In the genomic region with DNA sequence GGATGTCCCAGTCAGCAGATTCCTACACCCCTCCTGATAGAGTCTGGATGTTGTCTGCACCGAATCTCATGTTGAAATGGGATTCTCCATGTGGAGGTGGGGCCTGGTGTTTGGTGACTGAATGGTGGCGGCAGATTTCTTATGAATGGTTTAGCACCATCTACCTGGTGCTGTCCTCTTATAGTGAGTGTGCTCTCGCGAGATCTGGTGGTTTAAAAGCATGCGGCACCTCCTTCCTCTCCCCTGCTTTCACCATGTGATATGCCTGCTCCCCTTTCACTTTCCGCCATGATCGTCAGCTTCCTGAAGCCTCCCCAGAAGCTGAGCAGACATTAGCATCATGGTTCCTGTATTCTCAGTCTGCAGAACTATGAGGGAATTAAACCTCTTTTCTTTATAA, we compare ENCODE assay signal across 28 cellular contexts.
"Had no signal": no experiment of that assay in that cellular context is flagged by ENCODE, and none has a peak within 500 bp of the region (broad histone marks: within the 10 kb centered on the region; RNA-seq: fewer than 3 reads in every experiment).

No MANE protein-coding gene starts in this region.

- H3K9me3 ChIP-seq: colonic mucosa, esophagus muscularis mucosa, esophagus squamous epithelium, gastrocnemius medialis, gastroesophageal sphincter, heart left ventricle, heart right ventricle had no signal

- H3K4me1 ChIP-seq: colonic mucosa, esophagus muscularis mucosa, esophagus squamous epithelium, foreskin keratinocyte, gastrocnemius medialis, gastroesophageal sphincter, heart left ventricle, heart right ventricle had no signal

- ATAC-seq: effector memory CD8-positive, alpha-beta T cell; esophagus mucosa; foreskin keratinocyte; gastrocnemius medialis; gastroesophageal sphincter; heart left ventricle; heart right ventricle had no signal

- H3K27ac ChIP-seq: colonic mucosa, coronary artery, dorsolateral prefrontal cortex, epithelial cell of prostate, esophagus muscularis mucosa, esophagus squamous epithelium, foreskin keratinocyte, gastrocnemius medialis, gastroesophageal sphincter, heart left ventricle, heart right ventricle had no signal

- H3K27me3 ChIP-seq: colonic mucosa, gastrocnemius medialis had no signal

- FAIRE-seq: colon, endometrium, endothelial cell of umbilical vein, frontal cortex had no signal

- DNase-seq: colonic mucosa; cortex of kidney; dermis blood vessel endothelial cell; dorsolateral prefrontal cortex; effector CD4-positive, alpha-beta T cell; effector CD8-positive, alpha-beta T cell; effector memory CD4-positive, alpha-beta T cell; effector memory CD8-positive, alpha-beta T cell; endodermal cell; erythroblast; esophagus squamous epithelium; foreskin fibroblast; foreskin keratinocyte; foreskin melanocyte; gastrocnemius medialis; glutamatergic neuron; head of caudate nucleus; heart left ventricle; heart right ventricle had no signal

- H3K36me3 ChIP-seq: colonic mucosa, esophagus muscularis mucosa, esophagus squamous epithelium, gastrocnemius medialis, gastroesophageal sphincter, heart left ventricle, heart right ventricle had no signal

- H3K4me3 ChIP-seq: colonic mucosa, coronary artery, dorsolateral prefrontal cortex, esophagus muscularis mucosa, esophagus squamous epithelium, gastrocnemius medialis, gastroesophageal sphincter, heart left ventricle, heart right ventricle had no signal
